Comparison of ENCODE assay signal across 16 cellular contexts in the genomic region with DNA sequence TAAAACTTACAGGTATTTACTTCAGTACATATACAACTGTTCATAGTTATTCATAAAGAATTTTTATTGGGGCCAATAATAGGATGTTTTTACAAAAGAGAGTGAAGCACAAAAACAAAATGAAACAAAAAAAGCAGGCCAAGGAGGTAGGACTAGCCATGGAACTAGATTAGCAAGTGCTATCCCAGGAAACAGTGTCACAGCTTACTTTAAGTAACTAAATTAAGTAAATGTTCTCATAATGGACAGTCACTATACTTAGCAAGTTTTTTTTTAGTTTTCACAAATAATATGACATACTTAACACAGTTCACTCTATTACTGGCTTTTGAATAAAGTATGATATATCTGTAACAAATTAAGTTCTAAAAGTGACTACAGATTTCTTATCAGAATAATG.
DNase-seq lines count a peak whose midpoint lies in the region; ATAC-seq and TF ChIP-seq lines count a peak whose summit lies in the region.
"Had no signal": no experiment of that assay in that cellular context is flagged by ENCODE, and none has a peak within 500 bp of the region (broad histone marks: within the 10 kb centered on the region; RNA-seq: fewer than 3 reads in every experiment).

No MANE protein-coding gene starts in this region.

- H3F3A ChIP-seq in DOHH2 (ENCODE audit: control insufficient read depth, insufficient read depth), result no peaks in the 10 kb centered on the region

- BruUV-seq in OCI-LY7 (replicated peaks; lab: Mats Ljungman, UMichigan), result no TSS peak

- H3K4me1 ChIP-seq in DOHH2 (ENCODE audit: control insufficient read depth, low read length) (peaks cover 22% of the 10 kb centered on the region), OCI-LY7 (ENCODE audit: insufficient read depth, low read length, poor library complexity, severe bottlenecking) (peaks cover 25% of the 10 kb centered on the region), BE2C (no peaks in the 10 kb centered on the region), prostate gland (replicated peaks) (no peaks in the 10 kb centered on the region)

- peaks cover 6% of the 10 kb centered on the region; the same call in 1 of the 2 replicates for H3K36me3 ChIP-seq in DOHH2 (ENCODE audit: control insufficient read depth, low read length)
- peaks cover 9% of the 10 kb centered on the region for H3K36me3 ChIP-seq in OCI-LY7 (ENCODE audit: insufficient read depth, low read length)
- H3K36me3 ChIP-seq in BE2C, result no peaks in the 10 kb centered on the region
- no peaks in the 10 kb centered on the region for H3K36me3 ChIP-seq in prostate gland

- intact Hi-C loops in OCI-LY7 (cut with micrococcal nuclease; ENCODE audit: unreplicated experiment) (no loop called here), prostate gland (cut with DNase I) (no loop called here), left cardiac atrium (cut with DNase I) (no loop called here)

- no peaks in the 10 kb centered on the region for H3K79me2 ChIP-seq in DOHH2 (ENCODE audit: control insufficient read depth, low read length)
- H3K79me2 ChIP-seq in OCI-LY7 (ENCODE audit: insufficient read depth, low read depth, low read length), result no peaks in the 10 kb centered on the region

- H3K27ac ChIP-seq in DOHH2 (ENCODE audit: low read depth, low read length) (peak overlapping the region; percentile 45), OCI-LY7 (ENCODE audit: low read depth, low read length, poor library complexity, severe bottlenecking) (no peak overlapping the region), prostate gland (no peak overlapping the region)

- H3K4me3 ChIP-seq in DOHH2 (ENCODE audit: low read length) (peak overlapping the region; percentile 43; the same call in 1 of the 2 replicates), OCI-LY7 (ENCODE audit: low read depth, low read length, poor library complexity, severe bottlenecking) (no peak overlapping the region), BE2C (ENCODE audit: low read depth, low read length) (no peak overlapping the region), prostate gland (no peak overlapping the region)

- TF ChIP-seq POLR2A in prostate gland (IDR thresholded peaks at IDR 0.05), result no peak

- ATAC-seq in HG03097 (IDR thresholded peaks at IDR 0.05; ENCODE audit: low FRiP score, unreplicated experiment) (no peak), left cardiac atrium (no peak)

- no peaks in the 10 kb centered on the region for H4K20me1 ChIP-seq in DOHH2 (ENCODE audit: control insufficient read depth, insufficient read depth, low read depth, low read length)
- no peaks in the 10 kb centered on the region for H4K20me1 ChIP-seq in OCI-LY7 (ENCODE audit: insufficient read depth, low read length)

- peak overlapping the region; percentile 73 for H2AFZ ChIP-seq in OCI-LY7 (ENCODE audit: low read length)

- H3K27me3 ChIP-seq in DOHH2 (ENCODE audit: control insufficient read depth, low read length), result no peaks in the 10 kb centered on the region
- H3K27me3 ChIP-seq in BE2C, result no peaks in the 10 kb centered on the region
- no peaks in the 10 kb centered on the region for H3K27me3 ChIP-seq in prostate gland (replicated peaks; ENCODE audit: insufficient read depth)

- H3K9me3 ChIP-seq in DOHH2 (ENCODE audit: control insufficient read depth, insufficient read depth, low read length), result peaks cover 7% of the 10 kb centered on the region; the same call in 1 of the 2 replicates
- peaks cover 27% of the 10 kb centered on the region; the same call in 1 of the 2 replicates for H3K9me3 ChIP-seq in OCI-LY7 (ENCODE audit: low read length)
- no peaks in the 10 kb centered on the region for H3K9me3 ChIP-seq in BE2C
- H3K9me3 ChIP-seq in prostate gland, result no peaks in the 10 kb centered on the region

- peak overlapping the region; percentile 49 for H3K4me2 ChIP-seq in DOHH2 (ENCODE audit: low read length)
- H3K4me2 ChIP-seq in OCI-LY7 (ENCODE audit: low read length), result no peak overlapping the region

- DNase-seq in OCI-LY7 (ENCODE audit: low spot score) (no peak), myocyte (ENCODE audit: low read depth) (peak; percentile 1), BE2C (no peak), prostate gland (ENCODE audit: low spot score) (no peak), left cardiac atrium (no peak)
- DNase-seq: 8988T; C1 segment of cervical spinal cord; CD4-positive, CD25-positive, alpha-beta regulatory T cell; CD8-positive, alpha-beta memory T cell; COR-L47; DMS 273 treated with DMSO at 0.1 percent for 48 hours; DMS79; GF-D8; H9 had no signal

- H3K9me2 ChIP-seq in DOHH2 (replicated peaks; ENCODE audit: control insufficient read depth, low read length) (no peaks in the 10 kb centered on the region), OCI-LY7 (ENCODE audit: insufficient read depth, low read length) (no peaks in the 10 kb centered on the region)

- POLR2A ChIA-PET in OCI-LY7 (lab: Charles Lee), result no interaction called here

- CTCF ChIA-PET in OCI-LY7 (lab: Charles Lee; ENCODE audit: unreplicated experiment), result no interaction called here

- no peak for TF ChIP-seq CTCF in DOHH2 (IDR thresholded peaks at IDR 0.05; ENCODE audit: low read depth, low read length, poor library complexity, severe bottlenecking)
- TF ChIP-seq CTCF in OCI-LY7 (conservative IDR thresholded peaks at IDR 0.05; ENCODE audit: low read length), result no peak
- no peak for TF ChIP-seq CTCF in BE2C (IDR thresholded peaks at IDR 0.05; ENCODE audit: low read depth, low read length)
- TF ChIP-seq CTCF in prostate gland (IDR thresholded peaks at IDR 0.05), result no peak
